Comparison of ENCODE assay signal across 28 cellular contexts in the genomic region with DNA sequence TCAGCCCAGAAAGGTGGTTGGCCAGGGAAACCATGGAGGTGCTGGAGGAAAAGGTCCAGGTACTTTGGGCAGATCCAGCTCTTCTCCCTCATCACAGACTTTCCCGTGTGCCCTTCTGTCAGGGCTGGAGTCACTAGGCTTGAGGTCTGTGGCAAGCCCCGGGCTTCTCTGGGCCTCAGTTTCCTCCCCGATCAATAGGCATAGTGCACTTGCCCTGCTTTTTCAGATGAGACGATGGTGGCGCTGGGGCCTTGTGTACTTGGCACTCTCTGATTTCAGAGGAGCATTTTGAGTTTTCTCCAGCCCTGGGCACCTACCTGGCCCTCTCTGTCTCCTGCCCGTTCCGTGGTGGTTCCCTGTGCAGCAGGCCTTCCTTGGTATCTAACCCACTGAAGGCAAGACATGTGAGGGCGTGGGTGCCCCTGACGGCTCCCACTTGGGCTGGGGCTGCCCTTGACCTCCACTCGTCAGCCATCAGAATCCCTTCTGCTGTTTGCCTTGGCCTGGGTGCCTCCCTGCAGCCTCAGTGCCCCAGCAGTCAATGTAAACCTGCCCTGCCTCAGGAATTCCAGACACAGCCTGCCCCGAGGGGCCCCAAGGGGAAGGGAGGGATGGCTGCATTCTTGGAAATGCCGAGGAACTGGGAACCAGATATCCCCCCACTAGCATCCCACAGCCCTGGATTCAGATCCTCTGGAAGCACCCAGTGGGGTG.
DNase-seq lines count a peak whose midpoint lies in the region; ATAC-seq and TF ChIP-seq lines count a peak whose summit lies in the region.
"Had no signal": no experiment of that assay in that cellular context is flagged by ENCODE, and none has a peak within 500 bp of the region (broad histone marks: within the 10 kb centered on the region; RNA-seq: fewer than 3 reads in every experiment).

No MANE protein-coding gene starts in this region.

- H4K20me1 ChIP-seq in smooth muscle cell (ENCODE audit: low read depth), result no peaks in the 10 kb centered on the region

- TF ChIP-seq CTCF in smooth muscle cell (IDR thresholded peaks at IDR 0.05; ENCODE audit: borderline replicate concordance, insufficient read depth, poor library complexity, severe bottlenecking), result no peak

- peaks cover 9% of the 10 kb centered on the region for H3K27me3 Mint-ChIP-seq in activated CD8-positive, alpha-beta memory T cell treated with anti-CD3 and anti-CD28 coated beads, Interleukin-2, amount 10 ng/mL, durations not matched to agents 7 days and 5 days

- H3K27ac Mint-ChIP-seq in activated CD8-positive, alpha-beta memory T cell treated with anti-CD3 and anti-CD28 coated beads, Interleukin-2, amount 10 ng/mL, durations not matched to agents 7 days and 5 days, result no peak overlapping the region
- H3K27ac Mint-ChIP-seq: activated B cell treated with CpG ODN at 0.5 μM for 24 hours; activated CD4-positive, alpha-beta memory T cell treated with anti-CD3 and anti-CD28 coated beads for 36 hours; immature natural killer cell; T-cell had no signal

- H3K9me3 Mint-ChIP-seq in activated CD8-positive, alpha-beta memory T cell treated with anti-CD3 and anti-CD28 coated beads, Interleukin-2, amount 10 ng/mL, durations not matched to agents 7 days and 5 days (ENCODE audit: low read depth), result no peaks in the 10 kb centered on the region
- H3K9me3 Mint-ChIP-seq: activated B cell treated with CpG ODN at 0.5 μM for 24 hours; activated CD4-positive, alpha-beta memory T cell treated with anti-CD3 and anti-CD28 coated beads for 36 hours had no signal

- H3K79me1 ChIP-seq in mesenchymal stem cell (replicated peaks; ENCODE audit: low read length, poor library complexity, severe bottlenecking), result no peaks in the 10 kb centered on the region

- H3K4me1 Mint-ChIP-seq in activated CD8-positive, alpha-beta memory T cell treated with anti-CD3 and anti-CD28 coated beads, Interleukin-2, amount 10 ng/mL, durations not matched to agents 7 days and 5 days, result no peaks in the 10 kb centered on the region
- H3K4me1 Mint-ChIP-seq: immature natural killer cell, neural crest cell, T-cell had no signal

- peak overlapping the region; percentile 85 for H4K91ac ChIP-seq in mesenchymal stem cell (ENCODE audit: low read length)

- H2BK120ac ChIP-seq in mesenchymal stem cell (ENCODE audit: low read depth, low read length), result peak overlapping the region; percentile 35

- no peak overlapping the region for H3K4me3 Mint-ChIP-seq in activated CD8-positive, alpha-beta memory T cell treated with anti-CD3 and anti-CD28 coated beads, Interleukin-2, amount 10 ng/mL, durations not matched to agents 7 days and 5 days
- H3K4me3 Mint-ChIP-seq: activated B cell treated with CpG ODN at 0.5 μM for 24 hours; activated CD4-positive, alpha-beta memory T cell treated with anti-CD3 and anti-CD28 coated beads for 36 hours; immature natural killer cell; neural crest cell; T-cell had no signal

- H3K18ac ChIP-seq in mesenchymal stem cell (ENCODE audit: low read depth in 1 of 2, low read length in 2 of 2), result peak overlapping the region; percentile 50 to 80

- H2BK12ac ChIP-seq in mesenchymal stem cell (ENCODE audit: low read length in 2 of 2), result peak overlapping the region; percentile 13 to 91

- H3K27me3 ChIP-seq in mesenchymal stem cell (ENCODE audit: control insufficient read depth in 1 of 2, insufficient read depth in 1 of 2, low read length in 2 of 2), result peaks cover 0 to 36% of the 10 kb centered on the region in 2 experiments
- no peaks in the 10 kb centered on the region for H3K27me3 ChIP-seq in smooth muscle cell (ENCODE audit: low read depth)
- H3K27me3 ChIP-seq: SJSA1 had no signal

- no peaks in the 10 kb centered on the region for H3K36me3 Mint-ChIP-seq in activated CD8-positive, alpha-beta memory T cell treated with anti-CD3 and anti-CD28 coated beads, Interleukin-2, amount 10 ng/mL, durations not matched to agents 7 days and 5 days
- H3K36me3 Mint-ChIP-seq: activated CD4-positive, alpha-beta memory T cell treated with anti-CD3 and anti-CD28 coated beads for 36 hours; IgD-negative memory B cell; immature natural killer cell; T-cell had no signal

- no peak for ATAC-seq in activated CD8-positive, alpha-beta memory T cell treated with anti-CD3 and anti-CD28 coated beads, Interleukin-2, amount 10 ng/mL, durations not matched to agents 7 days and 5 days
- ATAC-seq in HG03139 (IDR thresholded peaks at IDR 0.05; ENCODE audit: unreplicated experiment), result no peak
- no peak for ATAC-seq in HG02938 (IDR thresholded peaks at IDR 0.05; ENCODE audit: unreplicated experiment)
- ATAC-seq: GM12878, T-cell had no signal

- H3K79me2 ChIP-seq in smooth muscle cell (ENCODE audit: low read depth), result no peaks in the 10 kb centered on the region

- H2AK5ac ChIP-seq in mesenchymal stem cell (ENCODE audit: low read length, severe bottlenecking), result peak overlapping the region; percentile 29

- peak overlapping the region in 1 of 2 experiments; percentile 66 for H3K4ac ChIP-seq in mesenchymal stem cell (ENCODE audit: low read depth in 1 of 2, low read length in 2 of 2)

- H3K4me1 ChIP-seq in mesenchymal stem cell (ENCODE audit: control insufficient read depth, insufficient read depth, low read depth, low read length) (peaks cover 14% of the 10 kb centered on the region), smooth muscle cell (ENCODE audit: low read depth) (peaks cover 12% of the 10 kb centered on the region)
- H3K4me1 ChIP-seq: left ventricle myocardium inferior had no signal

- H4K8ac ChIP-seq in mesenchymal stem cell (ENCODE audit: low read length), result peak overlapping the region; percentile 89

- H3F3A ChIP-seq in smooth muscle cell (ENCODE audit: low read depth), result peaks cover 14% of the 10 kb centered on the region

- H3K4me3 ChIP-seq in mesenchymal stem cell (ENCODE audit: insufficient read depth in 1 of 2, low read depth in 1 of 2, low read length in 2 of 2), result no peak overlapping the region
- no peak overlapping the region for H3K4me3 ChIP-seq in smooth muscle cell
- H3K4me3 ChIP-seq: dorsolateral prefrontal cortex, GM12878, GM23248, left ventricle myocardium inferior, SJSA1 had no signal

- no peak overlapping the region for H3K23ac ChIP-seq in mesenchymal stem cell (ENCODE audit: low read length in 2 of 2)

- H3K27ac ChIP-seq in mesenchymal stem cell (ENCODE audit: low read length, poor library complexity, severe bottlenecking), result no peak overlapping the region
- peak overlapping the region; percentile 63 for H3K27ac ChIP-seq in smooth muscle cell (ENCODE audit: low read depth)
- H3K27ac ChIP-seq: dorsolateral prefrontal cortex, GM23248, left ventricle myocardium inferior, SJSA1 had no signal

- H2BK15ac ChIP-seq in mesenchymal stem cell (ENCODE audit: low read depth, poor library complexity, severe bottlenecking), result no peak overlapping the region

- H3K9ac ChIP-seq in mesenchymal stem cell (ENCODE audit: low read length) (no peak overlapping the region), smooth muscle cell (ENCODE audit: low read depth) (no peak overlapping the region)
- H3K9ac ChIP-seq: GM23248 had no signal

- CTCF ChIA-PET in activated CD8-positive, alpha-beta memory T cell treated with anti-CD3 and anti-CD28 coated beads, Interleukin-2, amount 10 ng/mL, durations not matched to agents 7 days and 5 days (lab: Charles Lee), result no interaction called here

- H2BK5ac ChIP-seq in mesenchymal stem cell (ENCODE audit: low read depth, low read length, poor library complexity, severe bottlenecking), result no peak overlapping the region

- no peak overlapping the region for H2AFZ ChIP-seq in mesenchymal stem cell (ENCODE audit: low read depth, low read length)
- H2AFZ ChIP-seq in smooth muscle cell (ENCODE audit: low read depth), result peak overlapping the region; percentile 25
- H2AFZ ChIP-seq: GM23248 had no signal

- WGBS in mesenchymal stem cell, result 73% methylated on average over 12 of the region's 12 CpGs
- 72% methylated on average over 12 of the region's 12 CpGs for WGBS in smooth muscle cell (ENCODE audit: low lambda C conversion rate)

- H3K4me2 ChIP-seq in mesenchymal stem cell (ENCODE audit: low read length, poor library complexity, severe bottlenecking), result no peak overlapping the region
- peak overlapping the region; percentile 78 for H3K4me2 ChIP-seq in smooth muscle cell

- H3K9me3 ChIP-seq in mesenchymal stem cell (ENCODE audit: control insufficient read depth, low read length), result no peaks in the 10 kb centered on the region
- peaks cover 3% of the 10 kb centered on the region for H3K9me3 ChIP-seq in smooth muscle cell (replicated peaks; ENCODE audit: low read depth)
- H3K9me3 ChIP-seq: SJSA1 had no signal

- peak; percentile 2 for DNase-seq in activated CD8-positive, alpha-beta memory T cell treated with anti-CD3 and anti-CD28 coated beads, Interleukin-2, amount 10 ng/mL, durations not matched to agents 7 days and 5 days
- no peak for DNase-seq in activated CD8-positive, alpha-beta memory T cell treated with anti-CD3 and anti-CD28 coated beads, Interleukin-2, amount 50 U/mL, for 48 hours
- peak; percentile 39 for DNase-seq in ecto neural progenitor cell (ENCODE audit: low spot score)
- DNase-seq in mesenchymal stem cell, result no peak
- no peak for DNase-seq in smooth muscle cell (lab: John Stamatoyannopoulos, UW; ENCODE audit: unreplicated experiment)
- no peak for DNase-seq in SW480 (ENCODE audit: low spot score)
- DNase-seq: activated B cell treated with CpG ODN at 0.5 μM for 24 hours; activated CD4-positive, alpha-beta memory T cell treated with anti-CD3 and anti-CD28 coated beads for 36 hours; activated gamma-delta T cell treated with Interleukin-2 at 50 U/mL for 16 hours; activated T-cell treated with anti-CD3 and anti-CD28 coated beads for 4 hours; caudate nucleus; GM23248; hypothalamus; immature natural killer cell; left ventricle myocardium inferior; NCI-H1048; NCI-H187 treated with DMSO at 0.1 percent for 48 hours; NCI-H524 treated with DMSO at 0.1 percent for 48 hours; stimulated activated CD4-positive, alpha-beta T cell treated with anti-CD3 and anti-CD28 coated beads, Interleukin-15, amount 100 ng/mL, for 24 hours; stimulated activated naive CD4-positive, alpha-beta T cell treated with Interleukin-2 at 50 U/mL for 16 hours had no signal

- H3K14ac ChIP-seq in mesenchymal stem cell (ENCODE audit: low read length in 2 of 2), result peak overlapping the region in 1 of 2 experiments; percentile 64

- H3K36me3 ChIP-seq in mesenchymal stem cell (ENCODE audit: control insufficient read depth in 1 of 2, insufficient read depth in 2 of 2, low read depth in 1 of 2, low read length in 2 of 2) (no peaks in the 10 kb centered on the region), smooth muscle cell (ENCODE audit: low read depth) (peaks cover 2% of the 10 kb centered on the region)
- H3K36me3 ChIP-seq: left ventricle myocardium inferior, SJSA1 had no signal

Comparison
In these comparisons a context has a peak if more than half of its experiments do, and no peak if none do; other contexts are left out.
1. DNase-seq: peak in activated CD8-positive, alpha-beta memory T cell treated with anti-CD3 and anti-CD28 coated beads, Interleukin-2, amount 10 ng/mL, durations not matched to agents 7 days and 5 days (single experiment) and ecto neural progenitor cell (single experiment); none in activated CD8-positive, alpha-beta memory T cell treated with anti-CD3 and anti-CD28 coated beads, Interleukin-2, amount 50 U/mL, for 48 hours (single experiment), mesenchymal stem cell (single experiment), smooth muscle cell (single experiment) and SW480 (single experiment).